ENCODE assay signal across 12 cellular contexts in genomic region chr1:224328644-224329043, GRCh38. TPM values are rescaled to one million over a fixed set of nuclear protein-coding genes. Genes with fewer than 3 reads are reported as not detected.
DNase-seq lines count a peak whose midpoint lies in the region; ATAC-seq and TF ChIP-seq lines count a peak whose summit lies in the region.
"Had no signal": no experiment of that assay in that cellular context is flagged by ENCODE, and none has a peak within 500 bp of the region (broad histone marks: within the 10 kb centered on the region; RNA-seq: fewer than 3 reads in every experiment).

No MANE protein-coding gene starts in this region.

- no peak for DNase-seq in activated T-cell treated with anti-CD3 and anti-CD28 coated beads, Interleukin-2, amount 50 U/mL, for 24 hours
- DNase-seq in activated T-cell treated with anti-CD3 and anti-CD28 coated beads for 4 hours (no peak), fibroblast of mammary gland (ENCODE audit: low read depth) (no peak), GM03348 (ENCODE audit: low spot score) (no peak), WERI-Rb-1 (no peak), body of pancreas (no peak)
- no peak for DNase-seq in stimulated activated effector memory CD8-positive, alpha-beta T cell treated with anti-CD3 and anti-CD28 coated beads, Interleukin-12 subunit alpha, Interleukin-12 subunit beta, amount 100 ng/mL, for 72 hours (ENCODE audit: low spot score in 2 of 2)
- DNase-seq: brain microvascular endothelial cell; NCI-H187; stimulated activated CD4-positive, alpha-beta T cell treated with anti-CD3 and anti-CD28 coated beads, Interleukin-15, amount 100 ng/mL, for 24 hours had no signal

- H3K4me3 ChIP-seq in fibroblast of mammary gland (ENCODE audit: control insufficient read depth, low read depth, low read length), result peak overlapping the region; percentile 84
- no peak overlapping the region for H3K4me3 ChIP-seq in WERI-Rb-1 (ENCODE audit: low read depth, low read length)
- no peak overlapping the region for H3K4me3 ChIP-seq in body of pancreas

- no peaks in the 10 kb centered on the region for H3K9me3 Mint-ChIP-seq in activated T-cell treated with anti-CD3 and anti-CD28 coated beads, Interleukin-2, amount 50 U/mL, for 24 hours
- no peaks in the 10 kb centered on the region for H3K9me3 Mint-ChIP-seq in stimulated activated effector memory CD8-positive, alpha-beta T cell treated with anti-CD3 and anti-CD28 coated beads, Interleukin-12 subunit alpha, Interleukin-12 subunit beta, amount 100 ng/mL, for 72 hours

- H3K36me3 ChIP-seq in WERI-Rb-1, result no peaks in the 10 kb centered on the region
- no peaks in the 10 kb centered on the region for H3K36me3 ChIP-seq in body of pancreas (replicated peaks in 1 of 2; ENCODE audit: insufficient read depth in 1 of 2, low read depth in 2 of 2)
- H3K36me3 ChIP-seq: brain microvascular endothelial cell had no signal

- H3K4me1 Mint-ChIP-seq in activated T-cell treated with anti-CD3 and anti-CD28 coated beads, Interleukin-2, amount 50 U/mL, for 24 hours (ENCODE audit: low read depth), result peaks cover 48% of the 10 kb centered on the region
- peaks cover 25% of the 10 kb centered on the region for H3K4me1 Mint-ChIP-seq in stimulated activated effector memory CD8-positive, alpha-beta T cell treated with anti-CD3 and anti-CD28 coated beads, Interleukin-12 subunit alpha, Interleukin-12 subunit beta, amount 100 ng/mL, for 72 hours

- H3K9me3 ChIP-seq in WERI-Rb-1 (ENCODE audit: severe bottlenecking) (no peaks in the 10 kb centered on the region), body of pancreas (no peaks in the 10 kb centered on the region)
- H3K9me3 ChIP-seq: vagina had no signal

- peaks cover 37% of the 10 kb centered on the region for H3K4me1 ChIP-seq in body of pancreas

- intact Hi-C loops in body of pancreas (cut with DNase I), result loop anchor here (10.0 kb wide), 1 partner anchor 144 kb away; the partner anchor contains the start of gene DEGS1

- H3K27ac Mint-ChIP-seq in activated T-cell treated with anti-CD3 and anti-CD28 coated beads, Interleukin-2, amount 50 U/mL, for 24 hours, result peak overlapping the region; percentile 9
- peak overlapping the region; percentile 100 for H3K27ac Mint-ChIP-seq in stimulated activated effector memory CD8-positive, alpha-beta T cell treated with anti-CD3 and anti-CD28 coated beads, Interleukin-12 subunit alpha, Interleukin-12 subunit beta, amount 100 ng/mL, for 72 hours

- TF ChIP-seq CTCF in VCaP (conservative IDR thresholded peaks at IDR 0.05) (no peak), fibroblast of mammary gland (conservative IDR thresholded peaks at IDR 0.05; ENCODE audit: control insufficient read depth, insufficient read depth, low read depth, low read length) (no peak), WERI-Rb-1 (IDR thresholded peaks at IDR 0.05; ENCODE audit: low read depth, low read length) (no peak), body of pancreas (IDR thresholded peaks at IDR 0.05) (no peak)

- no peak for TF ChIP-seq POLR2A in body of pancreas (IDR thresholded peaks at IDR 0.05)

- ATAC-seq in stimulated activated effector memory CD8-positive, alpha-beta T cell treated with anti-CD3 and anti-CD28 coated beads, Interleukin-12 subunit alpha, Interleukin-12 subunit beta, amount 100 ng/mL, for 72 hours, result no peak
- no peak for ATAC-seq in body of pancreas

- peak overlapping the region; percentile 93 for H3K4me3 Mint-ChIP-seq in activated T-cell treated with anti-CD3 and anti-CD28 coated beads, Interleukin-2, amount 50 U/mL, for 24 hours
- H3K4me3 Mint-ChIP-seq in stimulated activated effector memory CD8-positive, alpha-beta T cell treated with anti-CD3 and anti-CD28 coated beads, Interleukin-12 subunit alpha, Interleukin-12 subunit beta, amount 100 ng/mL, for 72 hours, result peak overlapping the region; percentile 90

- 64 to 69% methylated on average over 6 of the region's 6 CpGs for WGBS in body of pancreas, 2 donors

- H3K27ac ChIP-seq in VCaP, result peak overlapping the region; percentile 98
- no peak overlapping the region for H3K27ac ChIP-seq in WERI-Rb-1
- no peak overlapping the region for H3K27ac ChIP-seq in body of pancreas

- peaks cover 44% of the 10 kb centered on the region for H3K36me3 Mint-ChIP-seq in activated T-cell treated with anti-CD3 and anti-CD28 coated beads, Interleukin-2, amount 50 U/mL, for 24 hours (ENCODE audit: low read depth)
- peaks cover 31% of the 10 kb centered on the region for H3K36me3 Mint-ChIP-seq in stimulated activated effector memory CD8-positive, alpha-beta T cell treated with anti-CD3 and anti-CD28 coated beads, Interleukin-12 subunit alpha, Interleukin-12 subunit beta, amount 100 ng/mL, for 72 hours

- H3K27me3 Mint-ChIP-seq in activated T-cell treated with anti-CD3 and anti-CD28 coated beads, Interleukin-2, amount 50 U/mL, for 24 hours, result no peaks in the 10 kb centered on the region

- H3K27me3 ChIP-seq in WERI-Rb-1 (ENCODE audit: insufficient read depth, low read depth, severe bottlenecking), result no peaks in the 10 kb centered on the region
- H3K27me3 ChIP-seq in body of pancreas, result no peaks in the 10 kb centered on the region
- H3K27me3 ChIP-seq: brain microvascular endothelial cell, vagina had no signal

RNA-seq across cellular contexts. Expression of gene NVL, which starts 1.3 kb away (rescaled TPM):
- 10 to 100 TPM; 24.6 to 31.0 TPM for total RNA-seq in body of pancreas

RNA-seq across cellular contexts. Expression of gene CNIH4, which starts 28.0 kb away (rescaled TPM):
- total RNA-seq in body of pancreas, result 10 to 100 TPM; 15.0 to 35.3 TPM
